9 cellular contexts compared by ENCODE assay signal in genomic region chr3:120147072-120147871, GRCh38. TPM values are rescaled to one million over a fixed set of nuclear protein-coding genes. Genes with fewer than 3 reads are reported as not detected.
DNase-seq lines count a peak whose midpoint lies in the region; ATAC-seq and TF ChIP-seq lines count a peak whose summit lies in the region.
"Had no signal": no experiment of that assay in that cellular context is flagged by ENCODE, and none has a peak within 500 bp of the region (broad histone marks: within the 10 kb centered on the region; RNA-seq: fewer than 3 reads in every experiment).

No MANE protein-coding gene starts in this region.

- H3K27ac Mint-ChIP-seq in activated CD4-positive, alpha-beta T cell treated with anti-CD3 and anti-CD28 coated beads, Interleukin-2, amount 10 ng/mL, durations not matched to agents 7 days and 5 days: no peak overlapping the region
- H3K27ac Mint-ChIP-seq: IgD-negative memory B cell had no signal

- H3K9me3 Mint-ChIP-seq in activated CD4-positive, alpha-beta T cell treated with anti-CD3 and anti-CD28 coated beads, Interleukin-2, amount 10 ng/mL, durations not matched to agents 7 days and 5 days: no peaks in the 10 kb centered on the region
- H3K9me3 Mint-ChIP-seq: IgD-negative memory B cell had no signal

- CTCF ChIA-PET in activated CD4-positive, alpha-beta T cell treated with anti-CD3 and anti-CD28 coated beads, Interleukin-2, amount 10 ng/mL, durations not matched to agents 7 days and 5 days (lab: Charles Lee): interaction anchor here (0.8 to 1.5 kb wide), 4 partner anchors 10 to 1160 kb away, joined by 3 to 4 read pairs (median 3); no protein-coding TSS in a partner anchor

- peak overlapping the region; percentile 40 for H3K9ac ChIP-seq in Loucy (ENCODE audit: low read depth, low read length, poor library complexity, severe bottlenecking)

- H4K20me1 ChIP-seq in Loucy (ENCODE audit: insufficient read depth, low read length, poor library complexity, severe bottlenecking): no peaks in the 10 kb centered on the region

- no peaks in the 10 kb centered on the region for H3K79me2 ChIP-seq in Loucy (ENCODE audit: insufficient read depth, low read length)

- POLR2A ChIA-PET in activated CD4-positive, alpha-beta T cell treated with anti-CD3 and anti-CD28 coated beads, Interleukin-2, amount 10 ng/mL, durations not matched to agents 7 days and 5 days (lab: Charles Lee): interaction anchor here (1.3 kb wide), 1 partner anchor 54 kb away, joined by 4 read pairs; no protein-coding TSS in a partner anchor

- H3K4me2 ChIP-seq in Loucy (ENCODE audit: low read depth, low read length, poor library complexity, severe bottlenecking): peak overlapping the region; percentile 53

- H3K4me1 Mint-ChIP-seq in activated CD4-positive, alpha-beta T cell treated with anti-CD3 and anti-CD28 coated beads, Interleukin-2, amount 10 ng/mL, durations not matched to agents 7 days and 5 days: peaks cover 27% of the 10 kb centered on the region

- H3K4me3 ChIP-seq in Loucy (ENCODE audit: low read length, poor library complexity, severe bottlenecking): no peak overlapping the region
- no peak overlapping the region for H3K4me3 ChIP-seq in heart left ventricle
- no peak overlapping the region for H3K4me3 ChIP-seq in SJCRH30

- H3K4me3 Mint-ChIP-seq in activated CD4-positive, alpha-beta T cell treated with anti-CD3 and anti-CD28 coated beads, Interleukin-2, amount 10 ng/mL, durations not matched to agents 7 days and 5 days: no peak overlapping the region
- H3K4me3 Mint-ChIP-seq: IgD-negative memory B cell had no signal

- H3K27ac ChIP-seq in heart left ventricle (peak overlapping the region in 11 of 12 donors; percentile 19 to 77 (median 50)), SJCRH30 (no peak overlapping the region)

- no peak for TF ChIP-seq POLR2A in heart left ventricle (IDR thresholded peaks at IDR 0.05)

- H3K27me3 ChIP-seq in Loucy (ENCODE audit: insufficient read depth, low read length, poor library complexity, severe bottlenecking): no peaks in the 10 kb centered on the region
- no peaks in the 10 kb centered on the region for H3K27me3 ChIP-seq in heart left ventricle
- H3K27me3 ChIP-seq in SJCRH30: no peaks in the 10 kb centered on the region

- H3K9me3 ChIP-seq in Loucy (ENCODE audit: insufficient read depth, low read depth, low read length) (no peaks in the 10 kb centered on the region), heart left ventricle (no peaks in the 10 kb centered on the region), SJCRH30 (replicated peaks) (0 out of 2 replicates have a peak, but pooled peaks cover 2% of the 10 kb centered on the region)

- peak overlapping the region; percentile 58; the same call in 1 of the 2 replicates for H2AFZ ChIP-seq in Loucy (ENCODE audit: low read length)

- H3K4me1 ChIP-seq in Loucy (ENCODE audit: insufficient read depth, low read length, poor library complexity, severe bottlenecking) (peaks cover 34% of the 10 kb centered on the region), heart left ventricle (peaks cover 0 to 21% (median 12%) of the 10 kb centered on the region in 12 donors), SJCRH30 (peaks cover 6% of the 10 kb centered on the region)

- no peaks in the 10 kb centered on the region for H3F3A ChIP-seq in Loucy (ENCODE audit: low read depth)

- TF ChIP-seq CTCF in GM12874 (IDR thresholded peaks at IDR 0.05; ENCODE audit: insufficient read depth, low read depth, low read length) (0 out of 2 replicates have a peak, but pooled peaks have one; percentile 16), Loucy (conservative IDR thresholded peaks at IDR 0.05; ENCODE audit: low read length) (peak; percentile 89), heart left ventricle (IDR thresholded peaks at IDR 0.05) (peak in 3 of 12 donors; percentile 4 to 13 (median 7))

- peak; percentile 57 for DNase-seq in activated CD4-positive, alpha-beta T cell treated with anti-CD3 and anti-CD28 coated beads, Interleukin-2, amount 10 ng/mL, durations not matched to agents 7 days and 5 days
- no peak for DNase-seq in heart left ventricle
- peak; percentile 4 for DNase-seq in stimulated activated CD8-positive, alpha-beta memory T cell treated with anti-CD3 and anti-CD28 coated beads, Interleukin-15, amount 100 ng/mL, for 1 hour (ENCODE audit: low read depth)
- no peak for DNase-seq in NCI-H2227 (lab: John Stamatoyannopoulos, UW; ENCODE audit: unreplicated experiment)
- DNase-seq in SJCRH30: no peak

- no peaks in the 10 kb centered on the region for H3K36me3 Mint-ChIP-seq in activated CD4-positive, alpha-beta T cell treated with anti-CD3 and anti-CD28 coated beads, Interleukin-2, amount 10 ng/mL, durations not matched to agents 7 days and 5 days (ENCODE audit: low read depth)
- H3K36me3 Mint-ChIP-seq: IgD-negative memory B cell had no signal

- 29 to 45% (median 39%) methylated on average over 6 of the region's 6 CpGs for WGBS in heart left ventricle, 4 donors

- H3K36me3 ChIP-seq in Loucy (ENCODE audit: insufficient read depth, low read length) (no peaks in the 10 kb centered on the region), heart left ventricle (no peaks in the 10 kb centered on the region), SJCRH30 (no peaks in the 10 kb centered on the region)

- no peaks in the 10 kb centered on the region for H3K9me2 ChIP-seq in Loucy (replicated peaks; ENCODE audit: low read depth, low read length)

- ATAC-seq in heart left ventricle (peak in 3 of 4 donors; percentile 27 to 70 (median 33)), HG03521 (IDR thresholded peaks at IDR 0.05; ENCODE audit: unreplicated experiment) (no peak)

- intact Hi-C loops in heart left ventricle (cut with DNase I): loop anchor here in 3 of 10 donors (5.0 to 10.0 kb wide), 2 partner anchors 50 to 52 kb away; partner anchors contain the start of gene GSK3B (in 1 of the 3)

- no peaks in the 10 kb centered on the region for H3K27me3 Mint-ChIP-seq in activated CD4-positive, alpha-beta T cell treated with anti-CD3 and anti-CD28 coated beads, Interleukin-2, amount 10 ng/mL, durations not matched to agents 7 days and 5 days

RNA-seq across cellular contexts. Expression of gene GSK3B, which starts 53.0 kb away (rescaled TPM):
- 10 to 100 TPM; 38.3 to 39.5 TPM for total RNA-seq in activated CD4-positive, alpha-beta T cell treated with anti-CD3 and anti-CD28 coated beads, Interleukin-2, amount 10 ng/mL, durations not matched to agents 7 days and 5 days
- 10 to 100 TPM; 36.5 to 58.9 (median 49.8) TPM for total RNA-seq in heart left ventricle
- 10 to 100 TPM in 1 of 2 donors, 1 to 10 TPM in 1; 8.8 to 26.9 TPM for polyA plus RNA-seq in heart left ventricle
- total RNA-seq in SJCRH30 (2014; rRNA removed; shearing (Covaris generic)): 51.2 and 56.4 TPM in 2 replicates

Comparison
In these comparisons a context has a peak if more than half of its experiments do, and no peak if none do; other contexts are left out.
1. DNase-seq: peak in activated CD4-positive, alpha-beta T cell treated with anti-CD3 and anti-CD28 coated beads, Interleukin-2, amount 10 ng/mL, durations not matched to agents 7 days and 5 days (single experiment) and stimulated activated CD8-positive, alpha-beta memory T cell treated with anti-CD3 and anti-CD28 coated beads, Interleukin-15, amount 100 ng/mL, for 1 hour (single experiment); none in heart left ventricle (0 of 5), NCI-H2227 (single experiment) and SJCRH30 (0 of 2).